Comparison of ENCODE assay signal across 1 cellular context in the genomic region with DNA sequence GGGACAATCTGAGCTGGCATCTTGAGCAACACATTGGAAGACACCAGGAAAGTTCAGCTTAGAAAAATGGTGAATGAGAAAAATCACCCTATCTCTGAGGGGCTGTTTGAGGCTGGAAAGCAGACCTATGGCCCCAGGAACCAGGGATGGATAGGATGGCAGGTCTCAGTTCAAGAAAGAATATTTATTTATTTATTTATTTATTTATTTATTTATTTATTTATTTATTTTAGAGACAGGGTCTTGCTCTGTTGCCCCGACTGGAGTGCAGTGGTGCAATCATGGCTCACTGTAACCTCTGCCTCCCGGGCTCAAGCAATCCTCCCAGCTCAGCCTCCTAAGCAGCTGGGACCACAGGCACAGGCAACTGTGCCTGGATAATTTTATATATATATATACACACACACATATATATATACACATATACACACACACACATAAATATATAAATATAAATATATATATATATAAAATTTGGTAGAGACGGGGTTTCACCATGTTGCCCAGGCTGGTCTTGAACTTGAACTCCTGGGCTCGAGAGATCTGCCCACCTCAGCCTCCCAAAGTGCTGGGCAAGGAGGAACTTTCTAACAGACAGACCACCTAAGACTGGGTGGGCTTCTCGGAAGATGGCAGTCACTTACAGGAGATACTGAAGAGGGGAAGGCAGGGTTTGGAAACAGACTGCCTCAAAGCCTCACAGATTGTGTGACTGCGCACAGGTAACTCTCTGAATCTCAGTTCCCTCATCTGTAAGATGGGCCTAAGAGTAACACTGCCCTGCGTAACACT.
A peak's percentile ranks its signal among the peaks of the same experiment; 100 is the strongest.
TF ChIP-seq lines count a peak whose summit lies in the region.

No MANE protein-coding gene starts in this region.

TF ChIP-seq in A549, 52 proteins besides CTCF, POLR2A, EP300 and RAD21:
- peak; percentile 56 for TF ChIP-seq ZC3H11A (IDR thresholded peaks at IDR 0.05)
- TF ChIP-seq TFCP2L1 (CRISPR knock-in tag; IDR thresholded peaks at IDR 0.05) = no peak
